In genomic region chr3:113745273-113746068, GRCh38 we compare ENCODE assay signal across 8 cellular contexts. TPM values are rescaled to one million over a fixed set of nuclear protein-coding genes. Genes with fewer than 3 reads are reported as not detected.
DNase-seq lines count a peak whose midpoint lies in the region; TF ChIP-seq lines count a peak whose summit lies in the region.

No MANE protein-coding gene starts in this region.

- DNase-seq in EH (ENCODE audit: low read depth) (peak; percentile 90), HCEC 1CT (peak; percentile 96), MG63 (peak; percentile 88), SHP77 (lab: John Stamatoyannopoulos, UW) (peak; percentile 45 to 72), activated gamma-delta T cell (lab: John Stamatoyannopoulos, UW) (peak; percentile 32), fibroblast of villous mesenchyme (ENCODE audit: low read depth) (peak; percentile 90)

- peak; percentile 67 for TF ChIP-seq CTCF in fibroblast of villous mesenchyme (IDR thresholded peaks at IDR 0.05; ENCODE audit: insufficient read depth, low read depth, low read length)

- peak overlapping the region; percentile 71 for H2AFZ ChIP-seq in neuron (ENCODE audit: low read depth, low read length)

- peak overlapping the region; percentile 100 for H3K27ac ChIP-seq in subcutaneous abdominal adipose tissue (ENCODE audit: low read depth, low read length)

- H3K9me3 ChIP-seq in MG63 (no peaks in the 10 kb centered on the region), neuron (ENCODE audit: low read length) (no peaks in the 10 kb centered on the region), subcutaneous abdominal adipose tissue (ENCODE audit: control insufficient read depth in 5 of 5, low read length in 5 of 5) (no peaks in the 10 kb centered on the region)

- peak overlapping the region; percentile 91 to 100 (median 98) for H3K9ac ChIP-seq in subcutaneous abdominal adipose tissue (ENCODE audit: low read length in 5 of 5)

- peaks cover 19% of the 10 kb centered on the region for H3K4me1 ChIP-seq in neuron (ENCODE audit: insufficient read depth, low read length)
- H3K4me1 ChIP-seq in subcutaneous abdominal adipose tissue (ENCODE audit: control insufficient read depth in 5 of 5, insufficient read depth in 5 of 5, low read length in 5 of 5), result peaks cover 3 to 48% (median 38%) of the 10 kb centered on the region in 5 donors

- H3K4me3 ChIP-seq in MG63, result peak overlapping the region; percentile 98
- peak overlapping the region; percentile 100 for H3K4me3 ChIP-seq in fibroblast of villous mesenchyme (ENCODE audit: low read depth, low read length)
- H3K4me3 ChIP-seq in neuron (ENCODE audit: low read length), result peak overlapping the region; percentile 77
- peak overlapping the region; percentile 79 to 97 (median 92) for H3K4me3 ChIP-seq in subcutaneous abdominal adipose tissue (ENCODE audit: low read depth in 1 of 5, low read length in 5 of 5)

- peaks cover 21% of the 10 kb centered on the region for H3K36me3 ChIP-seq in MG63
- H3K36me3 ChIP-seq in neuron (ENCODE audit: insufficient read depth, low read length), result no peaks in the 10 kb centered on the region
- H3K36me3 ChIP-seq in subcutaneous abdominal adipose tissue (ENCODE audit: control insufficient read depth in 5 of 5, insufficient read depth in 5 of 5, low read length in 5 of 5), result no peaks in the 10 kb centered on the region

- H3K27me3 ChIP-seq in MG63, result no peaks in the 10 kb centered on the region
- no peaks in the 10 kb centered on the region for H3K27me3 ChIP-seq in neuron (ENCODE audit: insufficient read depth, low read length)
- H3K27me3 ChIP-seq in subcutaneous abdominal adipose tissue (ENCODE audit: control insufficient read depth in 5 of 5, insufficient read depth in 4 of 5, low read length in 5 of 5), result no peaks in the 10 kb centered on the region

RNA-seq across cellular contexts. Expression of gene NAA50, which starts 0.6 kb away (rescaled TPM):
- total RNA-seq in MG63 (2014; rRNA removed; shearing (Covaris generic); ENCODE audit: low replicate concordance), result 57.1 and 101 TPM in 2 replicates
- total RNA-seq in fibroblast of villous mesenchyme, result 140 and 141 TPM in 2 replicates

RNA-seq across cellular contexts. Expression of gene ATP6V1A, which starts 1.4 kb away (rescaled TPM):
- 54.5 and 79.5 TPM in 2 replicates for total RNA-seq in MG63 (2014; rRNA removed; shearing (Covaris generic); ENCODE audit: low replicate concordance)
- 85.7 and 117 TPM in 2 replicates for total RNA-seq in fibroblast of villous mesenchyme

RNA-seq across cellular contexts. Expression of gene USF3, which starts 49.0 kb away (rescaled TPM):
- 3.3 and 4.6 TPM in 2 replicates for total RNA-seq in MG63 (2014; rRNA removed; shearing (Covaris generic); ENCODE audit: low replicate concordance)
- 7.7 and 12.5 TPM in 2 replicates for total RNA-seq in fibroblast of villous mesenchyme

Comparison
In these comparisons a context has a peak if more than half of its experiments do, and no peak if none do; other contexts are left out.
1. Peak in every context shown above with its lines: DNase-seq, H3K4me3 ChIP-seq and H3K27ac ChIP-seq.
2. DNase-seq: peak in every context shown above with its lines; median percentile 96 in HCEC 1CT; 90 in EH; 90 in fibroblast of villous mesenchyme; 88 in MG63; 58 in SHP77; 32 in activated gamma-delta T cell.